Comparison of ENCODE assay signal across 9 cellular contexts in the genomic region with DNA sequence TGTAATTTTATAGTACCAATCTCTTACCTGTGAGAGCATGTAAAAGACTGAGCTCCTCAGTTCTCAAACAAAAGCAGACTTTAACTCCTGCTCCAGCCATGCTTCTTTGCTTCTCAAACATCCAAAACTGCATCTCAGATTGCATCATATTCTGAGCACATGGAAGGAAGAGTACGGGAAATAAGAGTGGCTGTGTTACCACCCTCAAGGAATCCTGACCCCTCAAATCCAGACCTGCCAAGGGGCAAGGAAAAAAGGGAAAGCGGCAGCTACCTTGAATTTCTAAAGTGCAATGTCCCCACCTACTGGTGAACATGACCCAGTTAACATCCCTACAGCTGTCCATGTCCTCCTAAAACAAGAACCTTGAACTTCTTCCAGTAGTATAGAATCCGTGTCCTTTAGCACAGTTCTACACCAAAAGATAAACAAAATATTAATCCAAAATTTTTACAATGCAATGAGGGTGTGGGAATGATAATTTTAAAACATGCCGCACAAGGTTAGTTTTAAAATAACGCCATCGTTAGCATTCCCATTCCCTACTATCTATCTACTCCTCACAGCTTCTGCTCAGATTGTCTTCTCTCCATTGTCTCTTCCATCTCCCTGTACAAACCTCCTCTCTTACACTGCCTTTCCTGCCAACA. TPM values are rescaled to one million over a fixed set of nuclear protein-coding genes. Genes with fewer than 3 reads are reported as not detected.
DNase-seq lines count a peak whose midpoint lies in the region; ATAC-seq and TF ChIP-seq lines count a peak whose summit lies in the region.
"Had no signal": no experiment of that assay in that cellular context is flagged by ENCODE, and none has a peak within 500 bp of the region (broad histone marks: within the 10 kb centered on the region; RNA-seq: fewer than 3 reads in every experiment).

No MANE protein-coding gene starts in this region.

- H3K79me2 ChIP-seq in SK-N-SH (ENCODE audit: insufficient read depth), result no peaks in the 10 kb centered on the region

- no peak overlapping the region for H3K27ac ChIP-seq in SK-N-SH (ENCODE audit: low read depth in 2 of 2, low read length in 1 of 2)
- H3K27ac ChIP-seq in liver (ENCODE audit: low read depth in 1 of 2, low read length in 2 of 2), result no peak overlapping the region
- H3K27ac ChIP-seq in thoracic aorta, result no peak overlapping the region

- POLR2A ChIA-PET in SK-N-SH (lab: Yijun Ruan, JAX), result no interaction called here

- H3K9ac ChIP-seq in SK-N-SH (no peak overlapping the region), liver (ENCODE audit: low read depth in 1 of 2, low read length in 2 of 2) (no peak overlapping the region)

- H3K36me3 ChIP-seq in SK-N-SH (replicated peaks in 1 of 2; ENCODE audit: control insufficient read depth in 1 of 2, insufficient read depth in 2 of 2, low read length in 1 of 2), result no peaks in the 10 kb centered on the region
- H3K36me3 ChIP-seq in liver (ENCODE audit: control insufficient read depth in 4 of 4, insufficient read depth in 3 of 4, low read depth in 1 of 4, low read length in 3 of 4), result no peaks in the 10 kb centered on the region
- no peaks in the 10 kb centered on the region for H3K36me3 ChIP-seq in thoracic aorta

- no peaks in the 10 kb centered on the region for H3K4me1 ChIP-seq in SK-N-SH (ENCODE audit: control insufficient read depth in 1 of 2, insufficient read depth in 2 of 2, low read depth in 1 of 2, low read length in 1 of 2)
- no peaks in the 10 kb centered on the region for H3K4me1 ChIP-seq in liver (ENCODE audit: control insufficient read depth in 4 of 4, insufficient read depth in 4 of 4, low read length in 3 of 4)
- no peaks in the 10 kb centered on the region for H3K4me1 ChIP-seq in thoracic aorta (ENCODE audit: control insufficient read depth in 1 of 2, low read depth in 2 of 2)

- no peaks in the 10 kb centered on the region for H3F3A ChIP-seq in SK-N-SH (replicated peaks; ENCODE audit: insufficient read depth)

- H3K9me3 ChIP-seq in SK-N-SH (no peaks in the 10 kb centered on the region), liver (ENCODE audit: control insufficient read depth in 4 of 4, low read length in 3 of 4) (no peaks in the 10 kb centered on the region), thoracic aorta (no peaks in the 10 kb centered on the region)

- H3K4me3 ChIP-seq in SK-N-SH (ENCODE audit: low read depth in 2 of 2, low read length in 1 of 2) (no peak overlapping the region), liver (ENCODE audit: low read depth in 1 of 3, low read length in 3 of 3) (no peak overlapping the region), thoracic aorta (no peak overlapping the region)

- WGBS in SK-N-SH (ENCODE audit: low lambda C conversion rate), result 22% methylated on average over 6 of the region's 6 CpGs
- 15% methylated on average over 6 of the region's 6 CpGs for WGBS in liver

- no peak for TF ChIP-seq EP300 in SK-N-SH (IDR thresholded peaks at IDR 0.05; ENCODE audit: borderline replicate concordance in 1 of 2, low read depth in 1 of 2, low read length in 1 of 2)

- DNase-seq in NCI-H1694 treated with DMSO at 0.1 percent for 48 hours (lab: John Stamatoyannopoulos, UW) (peak; percentile 18), NCI-H1694 (lab: John Stamatoyannopoulos, UW) (no peak), SK-N-SH (peak; percentile 52), dermis blood vessel endothelial cell (peak; percentile 77), thoracic aorta (ENCODE audit: low spot score) (no peak)

- no peaks in the 10 kb centered on the region for H3K9me2 ChIP-seq in SK-N-SH

- H3K27me3 ChIP-seq in SK-N-SH (ENCODE audit: insufficient read depth) (no peaks in the 10 kb centered on the region; the same call in none of the 2 replicates), liver (ENCODE audit: control insufficient read depth in 4 of 4, insufficient read depth in 4 of 4, low read length in 3 of 4) (peaks cover 0 to 15% (median 0%) of the 10 kb centered on the region in 4 donors), thoracic aorta (replicated peaks; ENCODE audit: insufficient read depth) (no peaks in the 10 kb centered on the region)

- no peaks in the 10 kb centered on the region for H4K20me1 ChIP-seq in SK-N-SH (ENCODE audit: insufficient read depth)

- peak; percentile 60 for TF ChIP-seq CTCF in LNCAP (IDR thresholded peaks at IDR 0.05)
- TF ChIP-seq CTCF in SK-N-SH (IDR thresholded peaks at IDR 0.05), result peak; percentile 73
- peak; percentile 75 for TF ChIP-seq CTCF in liver (IDR thresholded peaks at IDR 0.05; ENCODE audit: low read depth, low read length, missing input control)
- TF ChIP-seq CTCF in thoracic aorta (IDR thresholded peaks at IDR 0.05), result peak; percentile 59

- H2AFZ ChIP-seq in SK-N-SH (ENCODE audit: low read depth), result no peak overlapping the region

- H3K4me2 ChIP-seq in SK-N-SH, result no peak overlapping the region

- peak; percentile 78 for TF ChIP-seq RAD21 in SK-N-SH (IDR thresholded peaks at IDR 0.05; ENCODE audit: low read length)
- TF ChIP-seq RAD21 in liver (IDR thresholded peaks at IDR 0.05), result peak; percentile 80 to 87

- CTCF ChIA-PET in SK-N-SH (lab: Yijun Ruan, JAX), result interaction anchor here (0.7 to 2.4 kb wide), 22 partner anchors 10 to 1015 kb away, joined by 3 to 29 read pairs (median 4); no protein-coding TSS in a partner anchor

- ATAC-seq in thoracic aorta (ENCODE audit: insufficient number of reproducible peaks, low FRiP score, low read depth), result no peak
- no peak for ATAC-seq in HG02852 (IDR thresholded peaks at IDR 0.05; ENCODE audit: unreplicated experiment)

TF ChIP-seq in SK-N-SH, 30 proteins besides CTCF, POLR2A, EP300 and RAD21:
- TF ChIP-seq MXI1 (IDR thresholded peaks at IDR 0.05; ENCODE audit: low read depth, low read length) (no peak), MEF2A (IDR thresholded peaks at IDR 0.05; ENCODE audit: borderline replicate concordance, low read depth) (no peak), SMC3 (IDR thresholded peaks at IDR 0.05; ENCODE audit: low read depth, low read length) (peak; percentile 58), GABPA (IDR thresholded peaks at IDR 0.05; ENCODE audit: low read depth) (no peak), FOXJ3 (CRISPR knock-in tag; IDR thresholded peaks at IDR 0.05) (no peak), RFX5 (IDR thresholded peaks at IDR 0.05; ENCODE audit: low read length) (no peak), TAF1 (IDR thresholded peaks at IDR 0.05; ENCODE audit: borderline replicate concordance, low read depth, low read length) (no peak)
- TF ChIP-seq, protein P1, sequence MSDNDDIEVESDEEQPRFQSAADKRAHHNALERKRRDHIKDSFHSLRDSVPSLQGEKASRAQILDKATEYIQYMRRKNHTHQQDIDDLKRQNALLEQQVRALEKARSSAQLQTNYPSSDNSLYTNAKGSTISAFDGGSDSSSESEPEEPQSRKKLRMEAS (IDR thresholded peaks at IDR 0.05; ENCODE audit: low read depth), result no peak

TF ChIP-seq in liver, 16 proteins besides CTCF, POLR2A, EP300 and RAD21:
- TF ChIP-seq EGR1 (IDR thresholded peaks at IDR 0.05; ENCODE audit: low read depth in 2 of 2), result no peak
- TF ChIP-seq, protein P2, sequence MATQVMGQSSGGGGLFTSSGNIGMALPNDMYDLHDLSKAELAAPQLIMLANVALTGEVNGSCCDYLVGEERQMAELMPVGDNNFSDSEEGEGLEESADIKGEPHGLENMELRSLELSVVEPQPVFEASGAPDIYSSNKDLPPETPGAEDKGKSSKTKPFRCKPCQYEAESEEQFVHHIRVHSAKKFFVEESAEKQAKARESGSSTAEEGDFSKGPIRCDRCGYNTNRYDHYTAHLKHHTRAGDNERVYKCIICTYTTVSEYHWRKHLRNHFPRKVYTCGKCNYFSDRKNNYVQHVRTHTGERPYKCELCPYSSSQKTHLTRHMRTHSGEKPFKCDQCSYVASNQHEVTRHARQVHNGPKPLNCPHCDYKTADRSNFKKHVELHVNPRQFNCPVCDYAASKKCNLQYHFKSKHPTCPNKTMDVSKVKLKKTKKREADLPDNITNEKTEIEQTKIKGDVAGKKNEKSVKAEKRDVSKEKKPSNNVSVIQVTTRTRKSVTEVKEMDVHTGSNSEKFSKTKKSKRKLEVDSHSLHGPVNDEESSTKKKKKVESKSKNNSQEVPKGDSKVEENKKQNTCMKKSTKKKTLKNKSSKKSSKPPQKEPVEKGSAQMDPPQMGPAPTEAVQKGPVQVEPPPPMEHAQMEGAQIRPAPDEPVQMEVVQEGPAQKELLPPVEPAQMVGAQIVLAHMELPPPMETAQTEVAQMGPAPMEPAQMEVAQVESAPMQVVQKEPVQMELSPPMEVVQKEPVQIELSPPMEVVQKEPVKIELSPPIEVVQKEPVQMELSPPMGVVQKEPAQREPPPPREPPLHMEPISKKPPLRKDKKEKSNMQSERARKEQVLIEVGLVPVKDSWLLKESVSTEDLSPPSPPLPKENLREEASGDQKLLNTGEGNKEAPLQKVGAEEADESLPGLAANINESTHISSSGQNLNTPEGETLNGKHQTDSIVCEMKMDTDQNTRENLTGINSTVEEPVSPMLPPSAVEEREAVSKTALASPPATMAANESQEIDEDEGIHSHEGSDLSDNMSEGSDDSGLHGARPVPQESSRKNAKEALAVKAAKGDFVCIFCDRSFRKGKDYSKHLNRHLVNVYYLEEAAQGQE (IDR thresholded peaks at IDR 0.05), result no peak
TF ChIP-seq in liver: peak in this region for 0.

RNA-seq across cellular contexts. Expression of gene HLA-DQB1, which starts 34.1 kb away (rescaled TPM):
- polyA plus RNA-seq in SK-N-SH (2012; rRNA removed), result not detected in 2 replicates
- polyA plus RNA-seq in SK-N-SH (2012; cell fraction: cytosol; rRNA removed), result 0.09 TPM in 1 of 2 replicates, not detected in the other
- not detected in 2 replicates for polyA plus RNA-seq in SK-N-SH (2012; cell fraction: nucleus; rRNA removed)
- not detected in 2 replicates for total RNA-seq in dermis blood vessel endothelial cell
- 10 to 100 TPM; 12.1 to 12.4 TPM for total RNA-seq in liver
- 1 to 10 TPM; 1.9 to 2.4 TPM for polyA plus RNA-seq in liver
- total RNA-seq in thoracic aorta, result 10 to 100 TPM in 1 of 2 donors, 1 to 10 TPM in 1; 2.0 to 11.1 TPM

RNA-seq across cellular contexts. Expression of gene HLA-DQA2, which starts 40.7 kb away (rescaled TPM):
- polyA plus RNA-seq in SK-N-SH (2012; rRNA removed) (not detected in 2 replicates), liver (under 1 TPM; 0.16 to 0.32 TPM)
- not detected in 2 replicates for polyA plus RNA-seq in SK-N-SH (2012; cell fraction: cytosol; rRNA removed)
- not detected in 2 replicates for polyA plus RNA-seq in SK-N-SH (2012; cell fraction: nucleus; rRNA removed)
- total RNA-seq in dermis blood vessel endothelial cell (not detected in 2 replicates), liver (under 1 TPM in 1 of 2 donors, not detected in 1; 0.23 TPM), thoracic aorta (1 to 10 TPM in 1 of 2 donors, under 1 TPM in 1; 0.85 to 1.4 TPM)
- polyA plus RNA-seq: adipose tissue had no signal

Comparison
In these comparisons a context has a peak if more than half of its experiments do, and no peak if none do; other contexts are left out.
1. DNase-seq: peak in NCI-H1694 treated with DMSO at 0.1 percent for 48 hours (single experiment), SK-N-SH (single experiment) and dermis blood vessel endothelial cell (single experiment); none in NCI-H1694 (single experiment) and thoracic aorta (single experiment).
2. Peak in every context shown above with its lines, with median percentiles within 50 percentile points of each other: CTCF ChIP-seq.